In the genomic region with DNA sequence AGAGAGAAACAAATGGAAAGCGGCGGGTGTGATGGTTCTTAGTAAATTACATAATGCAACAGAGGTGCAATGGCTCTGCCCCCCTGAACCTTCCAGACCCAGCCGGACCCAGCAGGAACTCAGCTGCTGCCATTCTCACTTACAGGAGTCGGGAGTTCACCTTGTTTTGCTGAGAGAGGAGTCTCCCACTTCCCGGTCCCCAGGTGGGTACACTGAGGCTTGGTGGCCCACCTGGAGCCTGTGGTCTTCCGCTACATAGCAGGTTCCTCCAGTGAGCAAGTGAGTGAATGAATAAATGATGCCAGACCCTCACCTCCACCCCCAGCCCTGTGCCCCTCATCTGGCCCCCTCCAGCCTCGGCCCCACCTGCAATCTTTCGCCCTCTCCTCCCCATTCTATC, we compare ENCODE assay signal across 23 cellular contexts. TPM values are rescaled to one million over a fixed set of nuclear protein-coding genes. Genes with fewer than 3 reads are reported as not detected.
DNase-seq lines count a peak whose midpoint lies in the region; ATAC-seq and TF ChIP-seq lines count a peak whose summit lies in the region.
"Had no signal": no experiment of that assay in that cellular context is flagged by ENCODE, and none has a peak within 500 bp of the region (broad histone marks: within the 10 kb centered on the region; RNA-seq: fewer than 3 reads in every experiment).

No MANE protein-coding gene starts in this region.

- CTCF ChIA-PET in Caco-2 (lab: Charles Lee) = no interaction called here

- TF ChIP-seq POLR2A in stomach (IDR thresholded peaks at IDR 0.05) = no peak

- H3K36me3 Mint-ChIP-seq in Caco-2 (ENCODE audit: insufficient read depth, unreplicated experiment) = peaks cover 46% of the 10 kb centered on the region
- no peaks in the 10 kb centered on the region for H3K36me3 Mint-ChIP-seq in brain
- H3K36me3 Mint-ChIP-seq in neural progenitor cell = no peaks in the 10 kb centered on the region
- no peaks in the 10 kb centered on the region for H3K36me3 Mint-ChIP-seq in GM23338 (ENCODE audit: low read depth)
- H3K36me3 Mint-ChIP-seq: activated CD8-positive, alpha-beta memory T cell treated with anti-CD3 and anti-CD28 coated beads, Interleukin-2, amount 10 ng/mL, durations not matched to agents 7 days and 5 days; activated naive CD8-positive, alpha-beta T cell treated with anti-CD3 and anti-CD28 coated beads for 36 hours; type B pancreatic cell had no signal

- DNase-seq in Caco-2 (no peak), neural progenitor cell (ENCODE audit: low spot score) (no peak), stomach (no peak), GOT3 (lab: John Stamatoyannopoulos, UW) (no peak), cerebellum (ENCODE audit: low spot score) (no peak), GM23338 (ENCODE audit: low spot score) (no peak)
- DNase-seq: activated CD4-positive, alpha-beta T cell treated with anti-CD3 and anti-CD28 coated beads, Interleukin-2, amount 10 ng/mL, durations not matched to agents 24 days and 14 days; activated CD8-positive, alpha-beta memory T cell treated with anti-CD3 and anti-CD28 coated beads, Interleukin-2, amount 10 ng/mL, durations not matched to agents 7 days and 5 days; activated naive CD8-positive, alpha-beta T cell treated with anti-CD3 and anti-CD28 coated beads for 36 hours; C1 segment of cervical spinal cord; effector memory CD8-positive, alpha-beta T cell; GM23248; mammary epithelial cell; NCI-H1417; stimulated activated CD4-positive, alpha-beta T cell treated with anti-CD3 and anti-CD28 coated beads, Interleukin-1b, Interleukin-23, amount 100 ng/mL, for 48 hours had no signal

- H3K36me3 ChIP-seq in Caco-2 (ENCODE audit: control insufficient read depth, insufficient read depth, low read length) = peaks cover 3% of the 10 kb centered on the region
- H3K36me3 ChIP-seq in neural progenitor cell = no peaks in the 10 kb centered on the region
- no peaks in the 10 kb centered on the region for H3K36me3 ChIP-seq in stomach
- no peaks in the 10 kb centered on the region for H3K36me3 ChIP-seq in GM23338 (ENCODE audit: insufficient read depth)
- H3K36me3 ChIP-seq: ovary had no signal

- TF ChIP-seq CTCF in Caco-2 (IDR thresholded peaks at IDR 0.05; ENCODE audit: insufficient read depth in 1 of 2, low read depth in 1 of 2, low read length in 1 of 2, severe bottlenecking in 1 of 2, unreplicated experiment in 1 of 2) (no peak), brain (conservative IDR thresholded peaks at IDR 0.05) (no peak), neural progenitor cell (IDR thresholded peaks at IDR 0.05) (no peak), stomach (IDR thresholded peaks at IDR 0.05) (no peak), GM23338 (conservative IDR thresholded peaks at IDR 0.05; ENCODE audit: low read depth in 2 of 2) (no peak)

- H3K4me1 ChIP-seq in Caco-2 = peaks cover 77% of the 10 kb centered on the region
- H3K4me1 ChIP-seq in neural progenitor cell = peaks cover 27% of the 10 kb centered on the region
- H3K4me1 ChIP-seq in stomach = peaks cover 70 to 88% (median 81%) of the 10 kb centered on the region in 4 donors
- H3K4me1 ChIP-seq in GM23338 (ENCODE audit: insufficient read depth) = peaks cover 11% of the 10 kb centered on the region; the same call in 1 of the 2 replicates

- H3K9me3 Mint-ChIP-seq in Caco-2 (ENCODE audit: unreplicated experiment) (no peaks in the 10 kb centered on the region), brain (no peaks in the 10 kb centered on the region), neural progenitor cell (no peaks in the 10 kb centered on the region), GM23338 (no peaks in the 10 kb centered on the region)
- H3K9me3 Mint-ChIP-seq: activated CD4-positive, alpha-beta T cell treated with anti-CD3 and anti-CD28 coated beads, Interleukin-2, amount 10 ng/mL, durations not matched to agents 24 days and 14 days; activated naive CD8-positive, alpha-beta T cell treated with anti-CD3 and anti-CD28 coated beads for 36 hours; activated T-helper 17 cell treated with anti-CD3 and anti-CD28 coated beads, Interleukin-2, amount 50 U/mL, for 72 hours; effector memory CD8-positive, alpha-beta T cell; type B pancreatic cell had no signal

- H3K9ac ChIP-seq in neural progenitor cell = no peak overlapping the region
- H3K9ac ChIP-seq: GM23248 had no signal

- H3K27me3 ChIP-seq in Caco-2 (replicated peaks; ENCODE audit: control insufficient read depth, insufficient read depth, low read length) (no peaks in the 10 kb centered on the region), neural progenitor cell (no peaks in the 10 kb centered on the region), stomach (no peaks in the 10 kb centered on the region), GM23338 (ENCODE audit: insufficient read depth) (no peaks in the 10 kb centered on the region)
- H3K27me3 ChIP-seq: ovary had no signal

- H3K27ac ChIP-seq in neural progenitor cell = no peak overlapping the region
- H3K27ac ChIP-seq in stomach = peak overlapping the region in 4 of 5 donors; percentile 56 to 77 (median 72)
- no peak overlapping the region for H3K27ac ChIP-seq in GM23338 (ENCODE audit: low read depth)
- H3K27ac ChIP-seq: GM23248, HL-60 had no signal

- H3K4me3 ChIP-seq in Caco-2 (ENCODE audit: low read depth, low read length) (no peak overlapping the region), neural progenitor cell (no peak overlapping the region), stomach (no peak overlapping the region), GM23338 (no peak overlapping the region)
- H3K4me3 ChIP-seq: GM23248, ovary had no signal

- H4K20me1 ChIP-seq in neural progenitor cell (ENCODE audit: low read depth) = peaks cover 11% of the 10 kb centered on the region
- H4K20me1 ChIP-seq in GM23338 (replicated peaks; ENCODE audit: insufficient read depth) = peaks cover 3% of the 10 kb centered on the region; the same call in 1 of the 2 replicates

- POLR2A ChIA-PET in Caco-2 (lab: Charles Lee) = no interaction called here

- peaks cover 3% of the 10 kb centered on the region for H3K79me2 ChIP-seq in neural progenitor cell (ENCODE audit: low read depth)
- peaks cover 14% of the 10 kb centered on the region for H3K79me2 ChIP-seq in GM23338 (replicated peaks; ENCODE audit: insufficient read depth)

- H2AFZ ChIP-seq in neural progenitor cell (replicated peaks) (no peak overlapping the region), GM23338 (no peak overlapping the region)
- H2AFZ ChIP-seq: GM23248 had no signal

- no peak overlapping the region for H3K4me3 Mint-ChIP-seq in Caco-2 (ENCODE audit: unreplicated experiment)
- H3K4me3 Mint-ChIP-seq in brain = peak overlapping the region in 1 of 5 experiments; percentile 42
- H3K4me3 Mint-ChIP-seq in neural progenitor cell = no peak overlapping the region
- H3K4me3 Mint-ChIP-seq in GM23338 = no peak overlapping the region
- H3K4me3 Mint-ChIP-seq: activated CD4-positive, alpha-beta T cell treated with anti-CD3 and anti-CD28 coated beads, Interleukin-2, amount 10 ng/mL, durations not matched to agents 24 days and 14 days; activated CD8-positive, alpha-beta memory T cell treated with anti-CD3 and anti-CD28 coated beads, Interleukin-2, amount 10 ng/mL, durations not matched to agents 7 days and 5 days; activated naive CD8-positive, alpha-beta T cell treated with anti-CD3 and anti-CD28 coated beads for 36 hours; activated T-helper 17 cell treated with anti-CD3 and anti-CD28 coated beads, Interleukin-2, amount 50 U/mL, for 72 hours; effector memory CD8-positive, alpha-beta T cell; type B pancreatic cell had no signal

- peaks cover 45% of the 10 kb centered on the region for H3K4me1 Mint-ChIP-seq in Caco-2 (ENCODE audit: low read depth, unreplicated experiment)
- peaks cover 70% of the 10 kb centered on the region for H3K4me1 Mint-ChIP-seq in brain
- peaks cover 45% of the 10 kb centered on the region for H3K4me1 Mint-ChIP-seq in neural progenitor cell
- peaks cover 58% of the 10 kb centered on the region for H3K4me1 Mint-ChIP-seq in GM23338
- H3K4me1 Mint-ChIP-seq: activated CD4-positive, alpha-beta T cell treated with anti-CD3 and anti-CD28 coated beads, Interleukin-2, amount 10 ng/mL, durations not matched to agents 24 days and 14 days; activated CD8-positive, alpha-beta memory T cell treated with anti-CD3 and anti-CD28 coated beads, Interleukin-2, amount 10 ng/mL, durations not matched to agents 7 days and 5 days; activated T-helper 17 cell treated with anti-CD3 and anti-CD28 coated beads, Interleukin-2, amount 50 U/mL, for 72 hours had no signal

- H3K9me3 ChIP-seq in Caco-2 (no peaks in the 10 kb centered on the region), neural progenitor cell (ENCODE audit: low read depth) (no peaks in the 10 kb centered on the region), stomach (no peaks in the 10 kb centered on the region)
- H3K9me3 ChIP-seq: ovary had no signal

- no peaks in the 10 kb centered on the region for H3K27me3 Mint-ChIP-seq in Caco-2 (ENCODE audit: insufficient read depth, unreplicated experiment)
- peaks cover 1% of the 10 kb centered on the region for H3K27me3 Mint-ChIP-seq in brain
- no peaks in the 10 kb centered on the region for H3K27me3 Mint-ChIP-seq in neural progenitor cell (ENCODE audit: insufficient read depth, low read depth)
- peaks cover 6% of the 10 kb centered on the region for H3K27me3 Mint-ChIP-seq in GM23338 (ENCODE audit: insufficient read depth, low read depth, poor library complexity)
- H3K27me3 Mint-ChIP-seq: activated CD8-positive, alpha-beta memory T cell treated with anti-CD3 and anti-CD28 coated beads, Interleukin-2, amount 10 ng/mL, durations not matched to agents 7 days and 5 days; activated naive CD8-positive, alpha-beta T cell treated with anti-CD3 and anti-CD28 coated beads for 36 hours; activated T-helper 17 cell treated with anti-CD3 and anti-CD28 coated beads, Interleukin-2, amount 50 U/mL, for 72 hours; type B pancreatic cell had no signal

- peak overlapping the region; percentile 70 for H3K27ac Mint-ChIP-seq in Caco-2 (ENCODE audit: unreplicated experiment)
- H3K27ac Mint-ChIP-seq in brain = peak overlapping the region in 3 of 5 experiments; percentile 64 to 76 (median 70)
- H3K27ac Mint-ChIP-seq in neural progenitor cell = peak overlapping the region; percentile 25
- no peak overlapping the region for H3K27ac Mint-ChIP-seq in GM23338
- H3K27ac Mint-ChIP-seq: activated CD4-positive, alpha-beta T cell treated with anti-CD3 and anti-CD28 coated beads, Interleukin-2, amount 10 ng/mL, durations not matched to agents 24 days and 14 days; activated CD8-positive, alpha-beta memory T cell treated with anti-CD3 and anti-CD28 coated beads, Interleukin-2, amount 10 ng/mL, durations not matched to agents 7 days and 5 days; activated naive CD8-positive, alpha-beta T cell treated with anti-CD3 and anti-CD28 coated beads for 36 hours; effector memory CD8-positive, alpha-beta T cell; type B pancreatic cell had no signal

- intact Hi-C loops in Caco-2 (cut with micrococcal nuclease; ENCODE audit: unreplicated experiment) = no loop called here
- intact Hi-C loops in stomach (cut with DNase I; ENCODE audit: low total_unique reads) = no loop called here

- TF ChIP-seq EP300 in stomach (IDR thresholded peaks at IDR 0.05) = no peak

- WGBS in stomach, 5 donors = 91 to 97% (median 93%) methylated on average over 7 to 8 of the region's 8 CpGs

- H3F3A ChIP-seq in neural progenitor cell (ENCODE audit: low read depth) (no peaks in the 10 kb centered on the region), GM23338 (replicated peaks; ENCODE audit: low read depth) (no peaks in the 10 kb centered on the region)

- no TSS peak for BruUV-seq in Caco-2 (replicated peaks; lab: Mats Ljungman, UMichigan)

- no peak overlapping the region for H3K4me2 ChIP-seq in neural progenitor cell
- H3K4me2 ChIP-seq in GM23338 = no peak overlapping the region

- no peaks in the 10 kb centered on the region for H3K9me2 ChIP-seq in GM23338 (ENCODE audit: insufficient read depth)

- ATAC-seq in GM18502 (IDR thresholded peaks at IDR 0.05; ENCODE audit: poor library complexity, unreplicated experiment) = no peak
- no peak for ATAC-seq in GM23338
- ATAC-seq: activated CD8-positive, alpha-beta memory T cell treated with anti-CD3 and anti-CD28 coated beads, Interleukin-2, amount 10 ng/mL, durations not matched to agents 7 days and 5 days; activated T-helper 17 cell treated with anti-CD3 and anti-CD28 coated beads, Interleukin-2, amount 50 U/mL, for 72 hours; effector memory CD8-positive, alpha-beta T cell; esophagus mucosa; Panc1 had no signal

RNA-seq across cellular contexts. Expression of gene BIN1, which starts 11.2 kb away (rescaled TPM):
- total RNA-seq in Caco-2 (2022) (198 and 205 TPM in 2 replicates), neural progenitor cell (ENCODE audit: low replicate concordance) (26.9 and 55.9 TPM in 2 replicates), stomach (100 to 1,000 TPM in 1 of 5 donors, 10 to 100 TPM in 4; 39.1 to 175 (median 45.1) TPM), cerebellum (43.7 TPM)
- polyA plus RNA-seq in brain (ENCODE audit: insufficient read depth, low read depth, low replicate concordance) (145 TPM), stomach (10 to 100 TPM; 47.8 to 49.6 (median 47.8) TPM), GM23338 (2016; fragmentation: Nextera tagmentation; extraction: Ambion mirVana) (30.0 and 30.1 TPM in 2 replicates)
- total RNA-seq in GM23338 (2014; rRNA removed; shearing (Covaris generic)) = 52.7 and 56.4 TPM in 2 replicates

Comparison
In these comparisons a context has a peak if more than half of its experiments do, and no peak if none do; other contexts are left out.
1. H3K27ac ChIP-seq: peak in stomach (4 of 5); none in neural progenitor cell (single experiment) and GM23338 (single experiment).